8 cellular contexts compared by ENCODE assay signal in genomic region chr15:73633111-73633990, GRCh38. TPM values are rescaled to one million over a fixed set of nuclear protein-coding genes. Genes with fewer than 3 reads are reported as not detected.
DNase-seq lines count a peak whose midpoint lies in the region; ATAC-seq, FAIRE-seq and TF ChIP-seq lines count a peak whose summit lies in the region.

TSS of gene NPTN (minus strand) at chr15:73633389. CDS start at chr15:73633215, 174 bp downstream.

- FAIRE-seq in GM12891 (lab: Jason Lieb, UNC), result peak; percentile 92

- H3K4me3 Mint-ChIP-seq in T-cell, result peak within 1 kb of the TSS; percentile 83 to 92 (median 86)

- 2 to 9% (median 5%) methylated on average over 7 to 61 of the region's 62 CpGs for WGBS in adrenal gland, 4 donors
- 2% methylated on average over 55 to 62 of the region's 62 CpGs for WGBS in heart right ventricle, 2 donors

- intact Hi-C loops in adrenal gland (cut with DNase I), result loop anchor here in 1 of 2 donors (5.0 to 10.0 kb wide), 2 partner anchors 71 kb away; no protein-coding TSS in a partner anchor
- intact Hi-C loops in heart right ventricle (cut with DNase I), result loop anchor here in 7 of 10 donors (5.0 to 10.0 kb wide), 7 partner anchors 36 to 339 kb away; no protein-coding TSS in a partner anchor
- intact Hi-C loops in posterior vena cava (cut with DNase I), result loop anchor here (5.0 to 10.0 kb wide), 2 partner anchors 36 to 59 kb away; no protein-coding TSS in a partner anchor
- intact Hi-C loops in upper lobe of right lung (cut with DNase I), result loop anchor here (10.0 kb wide), 2 partner anchors 61 to 69 kb away; no protein-coding TSS in a partner anchor

- no peaks in the 10 kb centered on the region for H3K36me3 Mint-ChIP-seq in T-cell

- no peaks in the 10 kb centered on the region for H3K9me3 Mint-ChIP-seq in T-cell

- H3K4me1 ChIP-seq in adrenal gland (replicated peaks in 1 of 2) (peaks cover 37 to 45% of the 10 kb centered on the region in 2 donors), heart right ventricle (peaks cover 4 to 63% (median 50%) of the 10 kb centered on the region in 9 donors), upper lobe of right lung (peaks cover 33% of the 10 kb centered on the region)

- peak; percentile 83 for ATAC-seq in HG02840 (IDR thresholded peaks at IDR 0.05; ENCODE audit: low FRiP score, unreplicated experiment)
- ATAC-seq in T-cell (replicated peaks in 1 of 4), result peak; percentile 90 to 95 (median 94)
- ATAC-seq in heart right ventricle, result peak; percentile 93 to 98 (median 96)
- peak; percentile 96 for ATAC-seq in upper lobe of right lung

- H3K27ac ChIP-seq in adrenal gland, result peak within 1 kb of the TSS in 4 of 5 donors; percentile 85 to 92 (median 91)
- H3K27ac ChIP-seq in heart right ventricle, result peak within 1 kb of the TSS; percentile 94 to 99 (median 98)
- H3K27ac ChIP-seq in upper lobe of right lung, result peak within 1 kb of the TSS; percentile 95

- peak; percentile 92 for TF ChIP-seq POLR2A in GM12891 (IDR thresholded peaks at IDR 0.05; ENCODE audit: low read depth, low read length)
- TF ChIP-seq POLR2A in adrenal gland (IDR thresholded peaks at IDR 0.05), result peak; percentile 11 to 86

- peaks cover 46 to 61% (median 55%) of the 10 kb centered on the region in 3 donors for H3K4me1 Mint-ChIP-seq in T-cell

- H3K36me3 ChIP-seq in adrenal gland (replicated peaks in 1 of 2) (no peaks in the 10 kb centered on the region), heart right ventricle (no peaks in the 10 kb centered on the region), upper lobe of right lung (no peaks in the 10 kb centered on the region)

- peak within 1 kb of the TSS; percentile 89 to 94 for H3K27ac Mint-ChIP-seq in T-cell

- DNase-seq in GM12891 (ENCODE audit: insufficient read length, low spot score) (peak; percentile 82), NCI-H1436 treated with DMSO at 0.1 percent for 48 hours (lab: John Stamatoyannopoulos, UW) (peak; percentile 82), T-cell (peak; percentile 93 to 98 (median 97)), adrenal gland (peak; percentile 98 to 99 (median 99)), heart right ventricle (peak; percentile 98 to 99), posterior vena cava (ENCODE audit: low spot score) (peak; percentile 100), upper lobe of right lung (peak; percentile 100)

- no peaks in the 10 kb centered on the region for H3K9me3 ChIP-seq in adrenal gland (replicated peaks in 1 of 3)
- no peaks in the 10 kb centered on the region for H3K9me3 ChIP-seq in heart right ventricle
- H3K9me3 ChIP-seq in upper lobe of right lung, result no peaks in the 10 kb centered on the region

- TF ChIP-seq CTCF in adrenal gland (IDR thresholded peaks at IDR 0.05), result no peak
- TF ChIP-seq CTCF in heart right ventricle (IDR thresholded peaks at IDR 0.05), result peak in 5 of 9 donors; percentile 6 to 27 (median 14)
- no peak for TF ChIP-seq CTCF in upper lobe of right lung (IDR thresholded peaks at IDR 0.05)

- CTCF ChIA-PET in T-cell (lab: Charles Lee), result interaction anchor here (0.7 to 1.5 kb wide), 5 partner anchors 10 to 1820 kb away, joined by 3 to 6 read pairs (median 4); no protein-coding TSS in a partner anchor

- H3K27me3 Mint-ChIP-seq in T-cell, result peaks cover 12 to 15% of the 10 kb centered on the region in 2 donors

- H3K4me3 ChIP-seq in adrenal gland (peak within 1 kb of the TSS; percentile 37 to 99 (median 62)), heart right ventricle (peak within 1 kb of the TSS; percentile 88 to 98 (median 96)), upper lobe of right lung (peak within 1 kb of the TSS; percentile 84)

- POLR2A ChIA-PET in T-cell (lab: Charles Lee), result no interaction called here

- H3K27me3 ChIP-seq in adrenal gland (no peaks in the 10 kb centered on the region), heart right ventricle (peaks cover 0 to 8% (median 0%) of the 10 kb centered on the region in 7 donors), upper lobe of right lung (no peaks in the 10 kb centered on the region)

TF ChIP-seq in GM12891, 5 proteins besides CTCF, POLR2A, EP300 and RAD21:
- peak; percentile 82 for TF ChIP-seq POLR2AphosphoS5 (IDR thresholded peaks at IDR 0.05; ENCODE audit: low read depth, low read length)
- TF ChIP-seq POU2F2 (IDR thresholded peaks at IDR 0.05; ENCODE audit: low read depth, low read length), result no peak; the same call in 1 of the 2 replicates
- peak; percentile 66; the same call in 1 of the 2 replicates for TF ChIP-seq TAF1 (IDR thresholded peaks at IDR 0.05; ENCODE audit: low read depth, low read length)
TF ChIP-seq in GM12891: peak in this region for 2.

RNA-seq across cellular contexts. Expression of gene NPTN, which starts in this region (rescaled TPM):
- 28.6 TPM for polyA plus RNA-seq in GM12891 (2012; ENCODE audit: low read depth, missing spikeins)
- total RNA-seq in T-cell, result 10 to 100 TPM; 24.7 to 34.9 (median 33.1) TPM
- 100 to 1,000 TPM; 100 to 197 (median 127) TPM for total RNA-seq in adrenal gland
- polyA plus RNA-seq in adrenal gland, result 100 to 1,000 TPM in 1 of 3 donors, 10 to 100 TPM in 2; 26.5 to 169 (median 28.7) TPM
- 100 to 1,000 TPM; 167 to 212 (median 188) TPM for total RNA-seq in heart right ventricle
- polyA plus RNA-seq in heart right ventricle, result 100 to 1,000 TPM in 1 of 2 donors, 10 to 100 TPM in 1; 89.9 to 121 TPM
- total RNA-seq in posterior vena cava, result 100 to 1,000 TPM; 164 to 189 TPM
- total RNA-seq in upper lobe of right lung, result 131 TPM

Comparison
In these comparisons a context has a peak if more than half of its experiments do, and no peak if none do; other contexts are left out.
1. Peak in every context shown above with its lines: DNase-seq, ATAC-seq, H3K4me3 ChIP-seq and H3K27ac ChIP-seq.
2. CTCF ChIP-seq: peak in heart right ventricle (5 of 9); none in adrenal gland (0 of 6) and upper lobe of right lung (single experiment).